9 cellular contexts compared by ENCODE assay signal in genomic region chr18:78875268-78875997, GRCh38.
A peak's percentile ranks its signal among the peaks of the same experiment; 100 is the strongest.
DNase-seq lines count a peak whose midpoint lies in the region; ATAC-seq, FAIRE-seq and TF ChIP-seq lines count a peak whose summit lies in the region.
"Had no signal": no experiment of that assay in that cellular context is flagged by ENCODE, and none has a peak within 500 bp of the region (broad histone marks: within the 10 kb centered on the region; RNA-seq: fewer than 3 reads in every experiment).

No MANE protein-coding gene starts in this region.

- H3K27ac ChIP-seq in kidney (ENCODE audit: low read depth in 2 of 2, low read length in 2 of 2), result no peak overlapping the region
- no peak overlapping the region for H3K27ac ChIP-seq in upper lobe of right lung

- H3K27me3 Mint-ChIP-seq in activated CD8-positive, alpha-beta memory T cell treated with anti-CD3 and anti-CD28 coated beads, Interleukin-2, amount 10 ng/mL, durations not matched to agents 7 days and 5 days, result peaks cover 17% of the 10 kb centered on the region
- peaks cover 20% of the 10 kb centered on the region for H3K27me3 Mint-ChIP-seq in activated CD4-positive, alpha-beta memory T cell treated with anti-CD3 and anti-CD28 coated beads for 36 hours

- DNase-seq in activated CD8-positive, alpha-beta memory T cell treated with anti-CD3 and anti-CD28 coated beads, Interleukin-2, amount 10 ng/mL, durations not matched to agents 7 days and 5 days, result peak; percentile 48
- no peak for DNase-seq in activated CD8-positive, alpha-beta memory T cell treated with anti-CD3 and anti-CD28 coated beads for 24 hours
- DNase-seq in NCI-H1048 (lab: John Stamatoyannopoulos, UW) (peak; percentile 41), kidney (no peak), upper lobe of right lung (no peak), amniotic stem cell (lab: John Stamatoyannopoulos, UW) (no peak), ureter (ENCODE audit: low spot score) (no peak)
- peak; percentile 43 for DNase-seq in activated CD4-positive, alpha-beta memory T cell treated with anti-CD3 and anti-CD28 coated beads for 36 hours

- H3K4me3 ChIP-seq in kidney (ENCODE audit: low read length in 2 of 2) (no peak overlapping the region), upper lobe of right lung (no peak overlapping the region)

- no peak overlapping the region for H3K27ac Mint-ChIP-seq in activated CD8-positive, alpha-beta memory T cell treated with anti-CD3 and anti-CD28 coated beads, Interleukin-2, amount 10 ng/mL, durations not matched to agents 7 days and 5 days
- no peak overlapping the region for H3K27ac Mint-ChIP-seq in activated CD4-positive, alpha-beta memory T cell treated with anti-CD3 and anti-CD28 coated beads for 36 hours
- H3K27ac Mint-ChIP-seq: naive thymus-derived CD8-positive, alpha-beta T cell had no signal

- peak; percentile 50 for FAIRE-seq in kidney (lab: Jason Lieb, UNC)

- H3K9me3 Mint-ChIP-seq in activated CD8-positive, alpha-beta memory T cell treated with anti-CD3 and anti-CD28 coated beads, Interleukin-2, amount 10 ng/mL, durations not matched to agents 7 days and 5 days (ENCODE audit: low read depth), result no peaks in the 10 kb centered on the region
- no peaks in the 10 kb centered on the region for H3K9me3 Mint-ChIP-seq in activated CD4-positive, alpha-beta memory T cell treated with anti-CD3 and anti-CD28 coated beads for 36 hours
- H3K9me3 Mint-ChIP-seq: naive thymus-derived CD8-positive, alpha-beta T cell had no signal

- no peaks in the 10 kb centered on the region for H3K36me3 ChIP-seq in kidney (ENCODE audit: control insufficient read depth in 1 of 2, insufficient read depth in 2 of 2, low read length in 2 of 2)
- no peaks in the 10 kb centered on the region for H3K36me3 ChIP-seq in upper lobe of right lung

- H3K4me1 Mint-ChIP-seq in activated CD8-positive, alpha-beta memory T cell treated with anti-CD3 and anti-CD28 coated beads, Interleukin-2, amount 10 ng/mL, durations not matched to agents 7 days and 5 days, result no peaks in the 10 kb centered on the region
- H3K4me1 Mint-ChIP-seq in activated CD4-positive, alpha-beta memory T cell treated with anti-CD3 and anti-CD28 coated beads for 36 hours (ENCODE audit: low read depth), result no peaks in the 10 kb centered on the region
- H3K4me1 Mint-ChIP-seq: naive thymus-derived CD8-positive, alpha-beta T cell had no signal

- no peaks in the 10 kb centered on the region for H3K4me1 ChIP-seq in kidney (ENCODE audit: control insufficient read depth in 1 of 2, insufficient read depth in 1 of 2, low read depth in 1 of 2, low read length in 2 of 2)
- H3K4me1 ChIP-seq in upper lobe of right lung, result no peaks in the 10 kb centered on the region

- CTCF ChIA-PET in activated CD8-positive, alpha-beta memory T cell treated with anti-CD3 and anti-CD28 coated beads, Interleukin-2, amount 10 ng/mL, durations not matched to agents 7 days and 5 days (lab: Charles Lee), result interaction anchor here (0.6 to 0.8 kb wide), 3 partner anchors 33 to 73 kb away, joined by 3 to 4 read pairs (median 3); no protein-coding TSS in a partner anchor
- CTCF ChIA-PET in activated CD4-positive, alpha-beta memory T cell treated with anti-CD3 and anti-CD28 coated beads for 36 hours (lab: Charles Lee), result interaction anchor here (0.5 to 1.6 kb wide), 4 partner anchors 9 to 135 kb away, joined by 3 to 6 read pairs (median 4); no protein-coding TSS in a partner anchor

- TF ChIP-seq CTCF in kidney (IDR thresholded peaks at IDR 0.05; ENCODE audit: borderline replicate concordance, extremely low read depth, insufficient read depth), result peak; percentile 53
- TF ChIP-seq CTCF in upper lobe of right lung (IDR thresholded peaks at IDR 0.05), result peak; percentile 56

- ATAC-seq in activated CD8-positive, alpha-beta memory T cell treated with anti-CD3 and anti-CD28 coated beads, Interleukin-2, amount 10 ng/mL, durations not matched to agents 7 days and 5 days, result no peak
- peak; percentile 66 for ATAC-seq in upper lobe of right lung
- ATAC-seq: naive thymus-derived CD8-positive, alpha-beta T cell had no signal

- intact Hi-C loops in activated CD4-positive, alpha-beta memory T cell treated with anti-CD3 and anti-CD28 coated beads for 36 hours (cut with micrococcal nuclease), result loop anchor here (1.0 to 5.0 kb wide), 2 partner anchors 112 to 371 kb away; no protein-coding TSS in a partner anchor
- intact Hi-C loops in kidney (cut with DNase I) (no loop called here), upper lobe of right lung (cut with DNase I) (no loop called here)

- H3K27me3 ChIP-seq in upper lobe of right lung, result peaks cover 31% of the 10 kb centered on the region

- H3K9ac ChIP-seq in kidney (ENCODE audit: low read length in 2 of 2), result no peak overlapping the region

- no peaks in the 10 kb centered on the region for H3K36me3 Mint-ChIP-seq in activated CD8-positive, alpha-beta memory T cell treated with anti-CD3 and anti-CD28 coated beads, Interleukin-2, amount 10 ng/mL, durations not matched to agents 7 days and 5 days
- no peaks in the 10 kb centered on the region for H3K36me3 Mint-ChIP-seq in activated CD4-positive, alpha-beta memory T cell treated with anti-CD3 and anti-CD28 coated beads for 36 hours
- H3K36me3 Mint-ChIP-seq: naive thymus-derived CD8-positive, alpha-beta T cell had no signal

- H3K9me3 ChIP-seq in kidney (ENCODE audit: control insufficient read depth in 1 of 2, low read length in 2 of 2) (no peaks in the 10 kb centered on the region), upper lobe of right lung (no peaks in the 10 kb centered on the region)

- no peak overlapping the region for H3K4me3 Mint-ChIP-seq in activated CD8-positive, alpha-beta memory T cell treated with anti-CD3 and anti-CD28 coated beads, Interleukin-2, amount 10 ng/mL, durations not matched to agents 7 days and 5 days
- H3K4me3 Mint-ChIP-seq in activated CD4-positive, alpha-beta memory T cell treated with anti-CD3 and anti-CD28 coated beads for 36 hours, result no peak overlapping the region
- H3K4me3 Mint-ChIP-seq: naive thymus-derived CD8-positive, alpha-beta T cell had no signal

- POLR2A ChIA-PET in activated CD4-positive, alpha-beta memory T cell treated with anti-CD3 and anti-CD28 coated beads for 36 hours (lab: Charles Lee), result no interaction called here

Comparison
In these comparisons a context has a peak if more than half of its experiments do, and no peak if none do; other contexts are left out.
1. DNase-seq: peak in activated CD8-positive, alpha-beta memory T cell treated with anti-CD3 and anti-CD28 coated beads, Interleukin-2, amount 10 ng/mL, durations not matched to agents 7 days and 5 days (single experiment), NCI-H1048 (single experiment) and activated CD4-positive, alpha-beta memory T cell treated with anti-CD3 and anti-CD28 coated beads for 36 hours (single experiment); none in activated CD8-positive, alpha-beta memory T cell treated with anti-CD3 and anti-CD28 coated beads for 24 hours (single experiment), kidney (single experiment), upper lobe of right lung (single experiment), amniotic stem cell (single experiment) and ureter (single experiment).